ENCODE assay signal across 22 cellular contexts in genomic region chr14:70576891-70577290, GRCh38. TPM values are rescaled to one million over a fixed set of nuclear protein-coding genes. Genes with fewer than 3 reads are reported as not detected.
DNase-seq lines count a peak whose midpoint lies in the region; ATAC-seq and TF ChIP-seq lines count a peak whose summit lies in the region.
"Had no signal": no experiment of that assay in that cellular context is flagged by ENCODE, and none has a peak within 500 bp of the region (broad histone marks: within the 10 kb centered on the region; RNA-seq: fewer than 3 reads in every experiment).

No MANE protein-coding gene starts in this region.

- intact Hi-C loops in natural killer cell (cut with micrococcal nuclease) = no loop called here

- peak overlapping the region; percentile 15 to 84 for H3K27ac Mint-ChIP-seq in natural killer cell treated with Interleukin-12 subunit alpha and Interleukin-12 subunit beta and Interleukin-15 and Interleukin-18, amount 100 ng/mL, for 72 hours
- H3K27ac Mint-ChIP-seq in natural killer cell (peak overlapping the region in 1 of 2 donors; percentile 27), glutamatergic neuron (ENCODE audit: unreplicated experiment) (peak overlapping the region; percentile 86)
- H3K27ac Mint-ChIP-seq: GM23338, HFFc6 had no signal

- H3K9ac ChIP-seq in trophoblast cell (ENCODE audit: low read length) = no peak overlapping the region
- H3K9ac ChIP-seq: KMS-11 had no signal

- no CpG with 5 or more reads among the region's 2 CpGs for WGBS in trophoblast cell (ENCODE audit: extremely low coverage, insufficient coverage, insufficient read length)

- no peak overlapping the region for H2BK5ac ChIP-seq in trophoblast cell (ENCODE audit: low read depth, low read length, poor library complexity)

- no peak overlapping the region for H4K91ac ChIP-seq in trophoblast cell (ENCODE audit: low read depth, low read length)

- DNase-seq in natural killer cell treated with Interleukin-12 subunit alpha and Interleukin-12 subunit beta and Interleukin-15 and Interleukin-18, amount 100 ng/mL, for 72 hours (ENCODE audit: low spot score) = no peak
- no peak for DNase-seq in natural killer cell
- no peak for DNase-seq in glutamatergic neuron
- DNase-seq in trophoblast cell = no peak
- no peak for DNase-seq in DMS79 (lab: John Stamatoyannopoulos, UW)
- no peak for DNase-seq in OCI-M1 (lab: John Stamatoyannopoulos, UW)
- DNase-seq: 8988T, ACHN, Calu3, DND-41, HFFc6, NCI-H2029, NCI-H446, NCI-H524 treated with DMSO at 0.1 percent for 48 hours, NCI-H774, PC-3 had no signal

- no peaks in the 10 kb centered on the region for H3K79me1 ChIP-seq in trophoblast cell (ENCODE audit: low read length)

- no peaks in the 10 kb centered on the region for H3K9me3 Mint-ChIP-seq in natural killer cell treated with Interleukin-12 subunit alpha and Interleukin-12 subunit beta and Interleukin-15 and Interleukin-18, amount 100 ng/mL, for 72 hours
- H3K9me3 Mint-ChIP-seq in natural killer cell = no peaks in the 10 kb centered on the region
- H3K9me3 Mint-ChIP-seq in glutamatergic neuron (ENCODE audit: unreplicated experiment) = peaks cover 2% of the 10 kb centered on the region
- H3K9me3 Mint-ChIP-seq: GM23338, HFFc6 had no signal

- H3K36me3 Mint-ChIP-seq in natural killer cell treated with Interleukin-12 subunit alpha and Interleukin-12 subunit beta and Interleukin-15 and Interleukin-18, amount 100 ng/mL, for 72 hours = peaks cover 24% of the 10 kb centered on the region
- H3K36me3 Mint-ChIP-seq in natural killer cell (no peaks in the 10 kb centered on the region), glutamatergic neuron (ENCODE audit: unreplicated experiment) (no peaks in the 10 kb centered on the region)

- ATAC-seq in natural killer cell treated with Interleukin-12 subunit alpha and Interleukin-12 subunit beta and Interleukin-15 and Interleukin-18, amount 100 ng/mL, for 72 hours = no peak
- ATAC-seq in natural killer cell (no peak), HG02623 (IDR thresholded peaks at IDR 0.05; ENCODE audit: unreplicated experiment) (no peak)
- ATAC-seq: GM23338, PC-3, SK-N-SH treated with all-trans-retinoic acid at 6 μM for 48 hours had no signal

- no peak overlapping the region for H2AFZ ChIP-seq in trophoblast cell (ENCODE audit: insufficient read depth, low read length, poor library complexity)
- H2AFZ ChIP-seq: GM23338 had no signal

- no peak overlapping the region for H3K14ac ChIP-seq in trophoblast cell (ENCODE audit: low read length)

- peaks cover 9 to 13% of the 10 kb centered on the region in 2 donors for H3K4me1 Mint-ChIP-seq in natural killer cell treated with Interleukin-12 subunit alpha and Interleukin-12 subunit beta and Interleukin-15 and Interleukin-18, amount 100 ng/mL, for 72 hours (ENCODE audit: low read depth in 2 of 2)
- H3K4me1 Mint-ChIP-seq in natural killer cell = peaks cover 0 to 7% of the 10 kb centered on the region in 2 donors
- H3K4me1 Mint-ChIP-seq in glutamatergic neuron (ENCODE audit: low read depth, unreplicated experiment) = peaks cover 8% of the 10 kb centered on the region
- H3K4me1 Mint-ChIP-seq: GM23338, IgD-negative memory B cell had no signal

- no peak overlapping the region for H3K27ac ChIP-seq in trophoblast cell (ENCODE audit: low read depth, low read length)
- H3K27ac ChIP-seq: KMS-11 had no signal

- no peak overlapping the region for H4K12ac ChIP-seq in trophoblast cell (ENCODE audit: low read depth, low read length)

- no peak overlapping the region for H3K18ac ChIP-seq in trophoblast cell (ENCODE audit: low read length)

- peaks cover 0 to 2% of the 10 kb centered on the region in 2 experiments for H3K36me3 ChIP-seq in trophoblast cell (ENCODE audit: control insufficient read depth in 1 of 2, insufficient read depth in 2 of 2, low read length in 2 of 2)

- H3K27me3 ChIP-seq in trophoblast cell (ENCODE audit: insufficient read depth, low read length) = no peaks in the 10 kb centered on the region

- no peak overlapping the region for H2BK120ac ChIP-seq in trophoblast cell (ENCODE audit: insufficient read depth, low read length, poor library complexity)

- H2BK12ac ChIP-seq in trophoblast cell (ENCODE audit: low read length) = no peak overlapping the region

- peak overlapping the region; percentile 81 for H3K23ac ChIP-seq in trophoblast cell (ENCODE audit: low read length)

- H3K4me3 ChIP-seq in trophoblast cell (ENCODE audit: low read depth, low read length) = no peak overlapping the region
- H3K4me3 ChIP-seq: GM23338, HAP-1 had no signal

- H3K27me3 Mint-ChIP-seq in natural killer cell treated with Interleukin-12 subunit alpha and Interleukin-12 subunit beta and Interleukin-15 and Interleukin-18, amount 100 ng/mL, for 72 hours = no peaks in the 10 kb centered on the region
- H3K27me3 Mint-ChIP-seq in natural killer cell (ENCODE audit: low read depth in 2 of 2) (no peaks in the 10 kb centered on the region), glutamatergic neuron (ENCODE audit: unreplicated experiment) (peaks cover 4% of the 10 kb centered on the region)
- H3K27me3 Mint-ChIP-seq: IgD-negative memory B cell had no signal

- no peak overlapping the region for H3K4me2 ChIP-seq in trophoblast cell (ENCODE audit: low read length)
- H3K4me2 ChIP-seq: GM23338, KMS-11 had no signal

- H3K4ac ChIP-seq in trophoblast cell (ENCODE audit: low read depth, low read length) = no peak overlapping the region

- H3K4me1 ChIP-seq in trophoblast cell (ENCODE audit: control insufficient read depth in 1 of 2, insufficient read depth in 2 of 2, low read length in 2 of 2) = no peaks in the 10 kb centered on the region
- H3K4me1 ChIP-seq: HAP-1 had no signal

- no peak overlapping the region for H4K8ac ChIP-seq in trophoblast cell (ENCODE audit: low read depth, low read length)

- H3K4me3 Mint-ChIP-seq in natural killer cell treated with Interleukin-12 subunit alpha and Interleukin-12 subunit beta and Interleukin-15 and Interleukin-18, amount 100 ng/mL, for 72 hours = peak overlapping the region; percentile 25
- H3K4me3 Mint-ChIP-seq in natural killer cell (no peak overlapping the region), glutamatergic neuron (ENCODE audit: unreplicated experiment) (peak overlapping the region; percentile 23)
- H3K4me3 Mint-ChIP-seq: GM23338, HFFc6, IgD-negative memory B cell had no signal

- no peak overlapping the region for H2AK5ac ChIP-seq in trophoblast cell (ENCODE audit: low read length)

- H3K9me3 ChIP-seq in trophoblast cell (ENCODE audit: insufficient read depth, low read depth, low read length) = no peaks in the 10 kb centered on the region
- H3K9me3 ChIP-seq: HAP-1 had no signal

- no peak for TF ChIP-seq CTCF in natural killer cell (IDR thresholded peaks at IDR 0.05)
- TF ChIP-seq CTCF in glutamatergic neuron (IDR thresholded peaks at IDR 0.05; ENCODE audit: partially characterized antibody, unreplicated experiment) = no peak

- H3K79me2 ChIP-seq in trophoblast cell (ENCODE audit: control insufficient read depth, insufficient read depth, low read length, poor library complexity) = no peaks in the 10 kb centered on the region

RNA-seq across cellular contexts. Expression of gene MED6, which starts 23.6 kb away (rescaled TPM):
- 10 to 100 TPM; 60.0 to 66.8 TPM for total RNA-seq in natural killer cell treated with Interleukin-12 subunit alpha and Interleukin-12 subunit beta and Interleukin-15 and Interleukin-18, amount 100 ng/mL, for 72 hours
- total RNA-seq in natural killer cell (100 to 1,000 TPM in 2 of 3 donors, 10 to 100 TPM in 1; 92.0 to 104 (median 102) TPM), glutamatergic neuron (ENCODE audit: unreplicated experiment) (55.2 TPM)
- 39.6 and 39.9 TPM in 2 replicates for polyA plus RNA-seq in trophoblast cell (2013)

RNA-seq across cellular contexts. Expression of gene ADAM20, which starts 42.1 kb away (rescaled TPM):
- under 1 TPM; 0.78 to 0.84 TPM for total RNA-seq in natural killer cell treated with Interleukin-12 subunit alpha and Interleukin-12 subunit beta and Interleukin-15 and Interleukin-18, amount 100 ng/mL, for 72 hours
- total RNA-seq in natural killer cell (under 1 TPM; 0.38 to 0.80 (median 0.63) TPM), glutamatergic neuron (ENCODE audit: unreplicated experiment) (1.3 TPM)
- 0.01 TPM in 1 of 2 replicates, not detected in the other for polyA plus RNA-seq in trophoblast cell (2013)
- polyA plus RNA-seq: IgD-negative memory B cell had no signal
